In genomic region chr6:55014321-55015088, GRCh38 we compare ENCODE assay signal across 24 cellular contexts.
A peak's percentile ranks its signal among the peaks of the same experiment; 100 is the strongest.
DNase-seq lines count a peak whose midpoint lies in the region; TF ChIP-seq lines count a peak whose summit lies in the region.
"Had no signal": no experiment of that assay in that cellular context is flagged by ENCODE, and none has a peak within 500 bp of the region (broad histone marks: within the 10 kb centered on the region; RNA-seq: fewer than 3 reads in every experiment).

No MANE protein-coding gene starts in this region.

- H3K4me3 ChIP-seq in choroid plexus epithelial cell (ENCODE audit: low read depth, low read length) (no peak overlapping the region), brain microvascular endothelial cell (ENCODE audit: low read depth, low read length) (no peak overlapping the region), MM.1S (ENCODE audit: low read length) (no peak overlapping the region)
- H3K4me3 ChIP-seq: lung, neural progenitor cell, upper lobe of left lung had no signal

- DNase-seq in DMS53 (lab: John Stamatoyannopoulos, UW): peak; percentile 7
- DNase-seq in DMS53 treated with DMSO at 0.1 percent for 48 hours (lab: John Stamatoyannopoulos, UW; ENCODE audit: unreplicated experiment): no peak
- peak; percentile 12 for DNase-seq in NCI-H69 (lab: John Stamatoyannopoulos, UW)
- DNase-seq in choroid plexus epithelial cell (ENCODE audit: low read depth): peak; percentile 4
- DNase-seq in NCI-H1092 treated with DMSO at 0.1 percent for 48 hours (lab: John Stamatoyannopoulos, UW): no peak
- no peak for DNase-seq in brain microvascular endothelial cell
- DNase-seq in MM.1S: no peak
- DNase-seq: 8988T; activated CD4-positive, alpha-beta memory T cell treated with anti-CD3 and anti-CD28 coated beads for 36 hours; CD8-positive, alpha-beta T cell; effector CD4-positive, alpha-beta T cell; GF-D8; hippocampal formation; NCI-H1694 treated with DMSO at 0.1 percent for 48 hours; NCI-H2171; NCI-H748 treated with DMSO at 0.1 percent for 48 hours; SHP77; upper lobe of left lung had no signal

- no peaks in the 10 kb centered on the region for H3K27me3 ChIP-seq in brain microvascular endothelial cell (replicated peaks)
- no peaks in the 10 kb centered on the region for H3K27me3 ChIP-seq in MM.1S (replicated peaks; ENCODE audit: insufficient read depth, low read length)
- H3K27me3 ChIP-seq: neural progenitor cell, upper lobe of left lung had no signal

- no peaks in the 10 kb centered on the region for H3K9me3 Mint-ChIP-seq in nephron
- H3K9me3 Mint-ChIP-seq: neural progenitor cell had no signal

- H3K4me1 ChIP-seq in MM.1S (ENCODE audit: low read length): no peaks in the 10 kb centered on the region
- H3K4me1 ChIP-seq: neural progenitor cell, upper lobe of left lung had no signal

- no peak overlapping the region for H2AFZ ChIP-seq in MM.1S (ENCODE audit: low read length)
- H2AFZ ChIP-seq: neural progenitor cell had no signal

- no peak for TF ChIP-seq CTCF in choroid plexus epithelial cell (conservative IDR thresholded peaks at IDR 0.05; ENCODE audit: low read depth, low read length)
- no peak for TF ChIP-seq CTCF in nephron (IDR thresholded peaks at IDR 0.05; ENCODE audit: unreplicated experiment in 3 of 3)
- TF ChIP-seq CTCF in brain microvascular endothelial cell (IDR thresholded peaks at IDR 0.05; ENCODE audit: low read depth, low read length, missing control alignments): no peak
- TF ChIP-seq CTCF in MM.1S (IDR thresholded peaks at IDR 0.05; ENCODE audit: low read length): no peak

- no peaks in the 10 kb centered on the region for H3K79me2 ChIP-seq in MM.1S (ENCODE audit: low read length)

- H3K27ac ChIP-seq in brain microvascular endothelial cell (no peak overlapping the region), MM.1S (ENCODE audit: low read length) (no peak overlapping the region)
- H3K27ac ChIP-seq: KMS-11, neural progenitor cell, upper lobe of left lung had no signal

- no peak overlapping the region for H3K9ac ChIP-seq in MM.1S (ENCODE audit: low read length)
- H3K9ac ChIP-seq: KMS-11, neural progenitor cell had no signal

- no peaks in the 10 kb centered on the region for H3F3A ChIP-seq in MM.1S (ENCODE audit: insufficient read depth, low read length)

- no peak overlapping the region for H3K4me3 Mint-ChIP-seq in nephron
- H3K4me3 Mint-ChIP-seq: activated CD4-positive, alpha-beta memory T cell treated with anti-CD3 and anti-CD28 coated beads for 36 hours; CD8-positive, alpha-beta T cell; neural progenitor cell had no signal

- H3K4me2 ChIP-seq in MM.1S (ENCODE audit: low read depth, low read length): no peak overlapping the region
- H3K4me2 ChIP-seq: KMS-11, neural progenitor cell had no signal

- H3K27ac Mint-ChIP-seq in nephron: peak overlapping the region; percentile 25 to 49 (median 45)
- H3K27ac Mint-ChIP-seq: activated CD4-positive, alpha-beta memory T cell treated with anti-CD3 and anti-CD28 coated beads for 36 hours; activated naive CD4-positive, alpha-beta T cell treated with anti-CD3 and anti-CD28 coated beads, Interleukin-2, amount 50 U/mL, for 72 hours; activated T-helper 2 cell treated with anti-CD3 and anti-CD28 coated beads, Interferon-gamma antibody, Interleukin-2, Interleukin-4, amounts not matched to agents 10 μg/mL and 5 μg/mL and 100 μg/mL, durations not matched to agents 14 hours and 24 hours and 36 hours; CD8-positive, alpha-beta T cell; neural progenitor cell had no signal

- H4K20me1 ChIP-seq in MM.1S (ENCODE audit: insufficient read depth, low read length): no peaks in the 10 kb centered on the region

- no peaks in the 10 kb centered on the region for H3K9me3 ChIP-seq in MM.1S (replicated peaks; ENCODE audit: insufficient read depth, low read length)
- H3K9me3 ChIP-seq: upper lobe of left lung had no signal

- in situ Hi-C loops in brain microvascular endothelial cell (cut with HindIII; ENCODE audit: low pct_ligation_motif_present, low sequenced_read_pairs): no loop called here

- H3K36me3 ChIP-seq in brain microvascular endothelial cell (replicated peaks) (no peaks in the 10 kb centered on the region), MM.1S (replicated peaks; ENCODE audit: insufficient read depth, low read length) (no peaks in the 10 kb centered on the region)
- H3K36me3 ChIP-seq: neural progenitor cell, upper lobe of left lung had no signal

- no peaks in the 10 kb centered on the region for H3K36me3 Mint-ChIP-seq in nephron (ENCODE audit: low read depth)
- H3K36me3 Mint-ChIP-seq: activated CD4-positive, alpha-beta memory T cell treated with anti-CD3 and anti-CD28 coated beads for 36 hours; activated naive CD4-positive, alpha-beta T cell treated with anti-CD3 and anti-CD28 coated beads, Interleukin-2, amount 50 U/mL, for 72 hours; CD8-positive, alpha-beta T cell; neural progenitor cell had no signal

- H3K9me2 ChIP-seq in MM.1S (replicated peaks; ENCODE audit: insufficient read depth, low read length): no peaks in the 10 kb centered on the region

- no peaks in the 10 kb centered on the region for H3K27me3 Mint-ChIP-seq in nephron (ENCODE audit: low read depth)
- H3K27me3 Mint-ChIP-seq: activated CD4-positive, alpha-beta memory T cell treated with anti-CD3 and anti-CD28 coated beads for 36 hours had no signal

- H3K4me1 Mint-ChIP-seq in nephron: peaks cover 19% of the 10 kb centered on the region
- H3K4me1 Mint-ChIP-seq: neural progenitor cell had no signal

Comparison
In these comparisons a context has a peak if more than half of its experiments do, and no peak if none do; other contexts are left out.
1. DNase-seq: peak in DMS53 (single experiment), NCI-H69 (single experiment) and choroid plexus epithelial cell (single experiment); none in DMS53 treated with DMSO at 0.1 percent for 48 hours (single experiment), NCI-H1092 treated with DMSO at 0.1 percent for 48 hours (single experiment), brain microvascular endothelial cell (single experiment) and MM.1S (single experiment).